17 cellular contexts compared by ENCODE assay signal in genomic region chr7:134770676-134771075, GRCh38.
"Had no signal": no experiment of that assay in that cellular context is flagged by ENCODE, and none has a peak within 500 bp of the region (broad histone marks: within the 10 kb centered on the region; RNA-seq: fewer than 3 reads in every experiment).

No MANE protein-coding gene starts in this region.

- H3K36me3 ChIP-seq: brain microvascular endothelial cell, left ventricle myocardium inferior, thyroid gland had no signal

- H3K36me3 Mint-ChIP-seq: memory B cell, natural killer cell had no signal

- H3K27me3 ChIP-seq: brain microvascular endothelial cell, hepatocyte, thyroid gland had no signal

- H3K4me2 ChIP-seq: hepatocyte had no signal

- ATAC-seq: esophagus mucosa, natural killer cell had no signal

- H3K4me3 Mint-ChIP-seq: central memory CD8-positive, alpha-beta T cell; memory B cell; natural killer cell had no signal

- H3K79me2 ChIP-seq: hepatocyte had no signal

- H3K27me3 Mint-ChIP-seq: memory B cell had no signal

- H3K27ac ChIP-seq: brain microvascular endothelial cell, hepatocyte, left ventricle myocardium inferior, thyroid gland had no signal

- H3K4me1 ChIP-seq: thyroid gland had no signal

- H3K4me1 Mint-ChIP-seq: central memory CD8-positive, alpha-beta T cell; natural killer cell had no signal

- H3K9me3 Mint-ChIP-seq: central memory CD8-positive, alpha-beta T cell; memory B cell; natural killer cell had no signal

- H2AFZ ChIP-seq: hepatocyte had no signal

- DNase-seq: activated CD4-positive, alpha-beta T cell treated with anti-CD3 and anti-CD28 coated beads, Interleukin-2, amount 50 U/mL, for 4 hours; activated CD4-positive, CD25-positive, alpha-beta regulatory T cell treated with anti-CD3 and anti-CD28 coated beads, Interleukin-2, amount 50 U/mL, for 72 hours; activated naive CD4-positive, alpha-beta T cell; activated T-cell treated with anti-CD3 and anti-CD28 coated beads for 4 hours; anterior cingulate cortex; brain microvascular endothelial cell; kidney; left ventricle myocardium inferior; natural killer cell; stimulated activated CD4-positive, alpha-beta T cell treated with anti-CD3 and anti-CD28 coated beads, Interleukin-12 subunit alpha, Interleukin-12 subunit beta, amount 100 ng/mL, for 4 hours; stimulated activated CD4-positive, alpha-beta T cell treated with anti-CD3 and anti-CD28 coated beads, Interleukin-2, amount 100 ng/mL, for 24 hours; thyroid gland had no signal

- H3K4me3 ChIP-seq: coronary artery, hepatocyte, left ventricle myocardium inferior, thyroid gland had no signal

- H3K27ac Mint-ChIP-seq: memory B cell, natural killer cell had no signal
